18 cellular contexts compared by ENCODE assay signal in genomic region chr3:30600572-30600971, GRCh38.
"Had no signal": no experiment of that assay in that cellular context is flagged by ENCODE, and none has a peak within 500 bp of the region (broad histone marks: within the 10 kb centered on the region; RNA-seq: fewer than 3 reads in every experiment).

No MANE protein-coding gene starts in this region.

- H3K27ac ChIP-seq: coronary artery, gastrocnemius medialis, suprapubic skin, VCaP had no signal

- H3K4me3 Mint-ChIP-seq: activated naive CD4-positive, alpha-beta T cell treated with anti-CD3 and anti-CD28 coated beads, Interleukin-2, amount 10 ng/mL, durations not matched to agents 7 days and 5 days; nephron had no signal

- H3K36me3 ChIP-seq: gastrocnemius medialis, heart right ventricle, spleen, suprapubic skin had no signal

- DNase-seq: activated CD4-positive, alpha-beta T cell treated with anti-CD3 and anti-CD28 coated beads for 48 hours; activated naive CD4-positive, alpha-beta T cell treated with anti-CD3 and anti-CD28 coated beads, Interleukin-2, amount 10 ng/mL, durations not matched to agents 7 days and 5 days; central memory CD4-positive, alpha-beta T cell; effector memory CD4-positive, alpha-beta T cell; gastrocnemius medialis; heart right ventricle; mesendoderm; spleen; stimulated activated CD4-positive, alpha-beta T cell treated with anti-CD3 and anti-CD28 coated beads, Interleukin-1b, Interleukin-23, amount 100 ng/mL, for 48 hours; stimulated activated naive CD4-positive, alpha-beta T cell treated with Interleukin-2 at 50 U/mL for 16 hours; T-helper 9 cell had no signal

- H3K27ac Mint-ChIP-seq: activated naive CD4-positive, alpha-beta T cell treated with anti-CD3 and anti-CD28 coated beads, Interleukin-2, amount 10 ng/mL, durations not matched to agents 7 days and 5 days; activated T-helper 2 cell treated with anti-CD3 and anti-CD28 coated beads, Interferon-gamma antibody, Interleukin-2, Interleukin-4, amounts not matched to agents 10 μg/mL and 5 μg/mL and 100 μg/mL, durations not matched to agents 14 hours and 24 hours and 36 hours; nephron had no signal

- H3K4me3 ChIP-seq: coronary artery, gastrocnemius medialis, heart right ventricle, spleen, suprapubic skin had no signal

- H3K27me3 ChIP-seq: gastrocnemius medialis, heart right ventricle, spleen, suprapubic skin had no signal

- H3K9me3 Mint-ChIP-seq: activated T-helper 2 cell treated with anti-CD3 and anti-CD28 coated beads, Interferon-gamma antibody, Interleukin-2, Interleukin-4, amounts not matched to agents 10 μg/mL and 5 μg/mL and 100 μg/mL, durations not matched to agents 14 hours and 24 hours and 36 hours; nephron had no signal

- H3K9me3 ChIP-seq: gastrocnemius medialis, heart right ventricle, spleen, suprapubic skin had no signal

- H3K27me3 Mint-ChIP-seq: activated naive CD4-positive, alpha-beta T cell treated with anti-CD3 and anti-CD28 coated beads, Interleukin-2, amount 10 ng/mL, durations not matched to agents 7 days and 5 days had no signal

- ATAC-seq: gastrocnemius medialis, left lobe of liver, sciatic nerve had no signal
